Comparison of ENCODE assay signal across 8 cellular contexts in the genomic region with DNA sequence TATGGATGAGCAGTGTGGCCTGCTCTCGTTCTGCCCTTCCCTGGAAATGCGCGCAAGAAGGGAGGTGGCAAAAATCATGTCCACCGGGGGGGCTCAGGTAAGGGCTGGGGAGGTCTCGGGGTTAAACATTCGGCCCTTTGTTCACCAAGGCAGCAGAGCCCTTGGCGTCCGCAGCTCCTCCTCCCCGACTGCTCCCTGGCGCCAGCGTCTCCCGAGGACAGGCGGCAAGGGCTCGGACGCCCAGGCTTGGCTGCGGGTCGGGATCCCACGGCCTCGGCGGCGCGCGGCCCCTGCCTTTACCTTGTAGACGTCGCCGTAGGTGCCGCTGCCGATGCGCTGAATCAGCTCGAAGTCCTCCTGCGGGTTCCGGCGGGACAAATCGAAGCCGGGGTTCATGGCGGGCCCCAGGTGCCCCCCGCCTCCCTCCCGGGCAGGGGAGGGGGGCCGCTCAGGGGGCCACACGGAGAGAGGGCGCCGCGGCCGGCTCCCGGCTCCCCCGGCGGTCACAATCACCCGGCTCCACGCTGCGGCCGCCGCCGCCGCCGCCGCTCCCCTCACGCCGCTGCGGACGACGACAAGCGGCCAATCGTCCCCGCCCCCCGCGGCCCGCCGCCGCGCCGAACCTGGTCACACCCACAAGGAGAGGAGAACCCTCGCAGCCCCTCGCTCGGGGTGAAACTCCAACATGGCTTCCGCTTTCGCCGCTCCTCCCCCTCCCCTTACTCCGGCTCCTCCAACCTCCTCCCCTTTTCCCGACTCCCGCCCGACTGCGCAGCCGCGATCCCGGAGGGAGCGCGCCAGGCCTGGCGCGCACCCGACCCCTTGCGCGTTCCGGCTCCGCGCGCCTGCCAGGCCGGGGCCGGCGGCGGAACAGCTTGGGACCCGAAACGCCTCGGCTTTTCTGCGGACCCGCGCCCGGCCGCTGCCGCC. TPM values are rescaled to one million over a fixed set of nuclear protein-coding genes. Genes with fewer than 3 reads are reported as not detected.
DNase-seq lines count a peak whose midpoint lies in the region; ATAC-seq and FAIRE-seq lines count a peak whose summit lies in the region.

A gene (minus strand): TSS at position 694 of the 930 bp plus-strand sequence. CDS start 298 bp downstream, at position 396.

- DNase-seq in NCI-H1694 treated with DMSO at 0.1 percent for 48 hours (lab: John Stamatoyannopoulos, UW) (peak; percentile 94), T-helper 2 cell (peak; percentile 54 to 78 (median 65)), anterior cingulate cortex (lab: John Stamatoyannopoulos, UW) (peak; percentile 33 to 92 (median 86)), right cardiac atrium (peak; percentile 95 to 97 (median 96)), pulmonary artery endothelial cell (ENCODE audit: low read depth, low spot score) (peak; percentile 85), urothelium cell line (ENCODE audit: low spot score) (peak; percentile 99)

- H3K27me3 ChIP-seq in right cardiac atrium (ENCODE audit: control insufficient read depth, insufficient read depth) = no peaks in the 10 kb centered on the region

- no peaks in the 10 kb centered on the region for H3K4me1 ChIP-seq in right cardiac atrium (ENCODE audit: control insufficient read depth, insufficient read depth, low read length)

- peak within 1 kb of the TSS; percentile 61 for H3K4me3 ChIP-seq in right cardiac atrium (ENCODE audit: low read length)

- H3K9me3 ChIP-seq in right cardiac atrium (ENCODE audit: control insufficient read depth, low read length) = no peaks in the 10 kb centered on the region

- intact Hi-C loops in right cardiac atrium (cut with DNase I) = loop anchor here in 3 of 4 donors (5.0 to 10.0 kb wide), 3 partner anchors 55 to 62 kb away; no protein-coding TSS in a partner anchor

- peak within 1 kb of the TSS; percentile 98 for H3K27ac ChIP-seq in right cardiac atrium (ENCODE audit: low read length)

- peak; percentile 39 for ATAC-seq in GM18499 (IDR thresholded peaks at IDR 0.05; ENCODE audit: insufficient read depth, unreplicated experiment)
- ATAC-seq in HG02885 (IDR thresholded peaks at IDR 0.05; ENCODE audit: poor library complexity, unreplicated experiment) = peak; percentile 86
- ATAC-seq in right cardiac atrium = peak; percentile 94 to 95

- WGBS in right cardiac atrium = under 1% methylated on average over 108 of the region's 109 CpGs

- FAIRE-seq in urothelium cell line (lab: Jason Lieb, UNC) = peak; percentile 53

RNA-seq across cellular contexts. Expression of the gene that starts here (rescaled TPM):
- total RNA-seq in right cardiac atrium (10 to 100 TPM; 39.3 to 50.0 (median 43.5) TPM), pulmonary artery endothelial cell (17.9 and 19.1 TPM in 2 replicates)
- 18.7 TPM for polyA plus RNA-seq in right cardiac atrium

Comparison
In these comparisons a context has a peak if more than half of its experiments do, and no peak if none do; other contexts are left out.
1. Peak in every context shown above with its lines: DNase-seq, ATAC-seq, H3K4me3 ChIP-seq and H3K27ac ChIP-seq.
2. ATAC-seq: peak in every context shown above with its lines; median percentile 94 in right cardiac atrium; 86 in HG02885; 39 in GM18499.